In genomic region chr15:52180196-52180835, GRCh38 we compare ENCODE assay signal across 8 cellular contexts. TPM values are rescaled to one million over a fixed set of nuclear protein-coding genes. Genes with fewer than 3 reads are reported as not detected.
DNase-seq lines count a peak whose midpoint lies in the region; ATAC-seq and TF ChIP-seq lines count a peak whose summit lies in the region.

No MANE protein-coding gene starts in this region.

- in situ Hi-C loops in G401 (cut with HindIII; ENCODE audit: low sequenced_read_pairs), result no loop called here
- in situ Hi-C loops in gastrocnemius medialis (cut with MboI; ENCODE audit: low sequenced_read_pairs in 4 of 4), result no loop called here

- TF ChIP-seq POLR2A in gastrocnemius medialis (IDR thresholded peaks at IDR 0.05), result no peak

- ATAC-seq in GM21529 (IDR thresholded peaks at IDR 0.05; ENCODE audit: unreplicated experiment) (peak; percentile 34), heart right ventricle (peak in 5 of 8 donors; percentile 8 to 52 (median 20)), gastrocnemius medialis (no peak)

- H3K9me3 ChIP-seq in heart right ventricle (no peaks in the 10 kb centered on the region), gastrocnemius medialis (no peaks in the 10 kb centered on the region)

- DNase-seq in G401 (ENCODE audit: low spot score) (peak; percentile 61), HuH-7.5 (ENCODE audit: low spot score) (peak; percentile 38), heart right ventricle (no peak), gastrocnemius medialis (no peak), pons (ENCODE audit: low spot score) (no peak), Kasumi-1 (lab: John Stamatoyannopoulos, UW) (no peak)
- DNase-seq in activated effector memory CD4-positive, alpha-beta T cell treated with anti-CD3 and anti-CD28 coated beads, Interleukin-2, amount 50 U/mL, for 16 hours, result peak; percentile 64

- H3K4me1 ChIP-seq in heart right ventricle, result peaks cover 0 to 19% (median 8%) of the 10 kb centered on the region in 9 donors
- peaks cover 4 to 11% of the 10 kb centered on the region in 2 donors for H3K4me1 ChIP-seq in gastrocnemius medialis

- peak overlapping the region in 9 of 10 donors; percentile 62 to 86 (median 79) for H3K27ac ChIP-seq in heart right ventricle
- H3K27ac ChIP-seq in gastrocnemius medialis, result peak overlapping the region; percentile 46 to 76 (median 63)

- H3K36me3 ChIP-seq in heart right ventricle (no peaks in the 10 kb centered on the region), gastrocnemius medialis (no peaks in the 10 kb centered on the region)

- peaks cover 0 to 19% (median 0%) of the 10 kb centered on the region in 7 donors for H3K27me3 ChIP-seq in heart right ventricle
- peaks cover 0 to 18% (median 0%) of the 10 kb centered on the region in 3 donors for H3K27me3 ChIP-seq in gastrocnemius medialis

- WGBS in heart right ventricle, 2 donors, result 3 to 10% methylated on average over 31 of the region's 31 CpGs

- TF ChIP-seq CTCF in heart right ventricle (IDR thresholded peaks at IDR 0.05) (no peak), gastrocnemius medialis (IDR thresholded peaks at IDR 0.05 in 4 of 5, conservative IDR thresholded peaks at IDR 0.05 in 1 of 5) (no peak)

- peak overlapping the region; percentile 51 to 87 (median 74) for H3K4me3 ChIP-seq in heart right ventricle
- H3K4me3 ChIP-seq in gastrocnemius medialis, result peak overlapping the region; percentile 58 to 93 (median 72)

- intact Hi-C loops in heart right ventricle (cut with DNase I), result loop anchor here in 1 of 10 donors (5.0 kb wide), 1 partner anchor 47 kb away; no protein-coding TSS in a partner anchor
- intact Hi-C loops in gastrocnemius medialis (cut with DNase I; ENCODE audit: low total_unique reads), result loop anchor here (10.0 kb wide), 1 partner anchor 76 kb away; no protein-coding TSS in a partner anchor

RNA-seq across cellular contexts. Expression of gene GNB5, which starts 10.9 kb away (rescaled TPM):
- 37.1 and 50.7 TPM in 2 replicates for total RNA-seq in G401 (2014; rRNA removed; shearing (Covaris generic))
- 10 to 100 TPM in 4 of 10 donors, 1 to 10 TPM in 6; 6.4 to 12.8 (median 8.5) TPM for total RNA-seq in heart right ventricle
- 1 to 10 TPM; 4.7 to 6.8 TPM for polyA plus RNA-seq in heart right ventricle
- total RNA-seq in gastrocnemius medialis, result 1 to 10 TPM; 2.9 to 4.6 (median 3.6) TPM

Comparison
In these comparisons a context has a peak if more than half of its experiments do, and no peak if none do; other contexts are left out.
1. DNase-seq: peak in G401 (single experiment), HuH-7.5 (single experiment) and activated effector memory CD4-positive, alpha-beta T cell treated with anti-CD3 and anti-CD28 coated beads, Interleukin-2, amount 50 U/mL, for 16 hours (single experiment); none in heart right ventricle (0 of 2), gastrocnemius medialis (0 of 2), pons (single experiment) and Kasumi-1 (0 of 2).
2. ATAC-seq: peak in GM21529 (single experiment) and heart right ventricle (5 of 8); none in gastrocnemius medialis (0 of 2).